In the genomic region with DNA sequence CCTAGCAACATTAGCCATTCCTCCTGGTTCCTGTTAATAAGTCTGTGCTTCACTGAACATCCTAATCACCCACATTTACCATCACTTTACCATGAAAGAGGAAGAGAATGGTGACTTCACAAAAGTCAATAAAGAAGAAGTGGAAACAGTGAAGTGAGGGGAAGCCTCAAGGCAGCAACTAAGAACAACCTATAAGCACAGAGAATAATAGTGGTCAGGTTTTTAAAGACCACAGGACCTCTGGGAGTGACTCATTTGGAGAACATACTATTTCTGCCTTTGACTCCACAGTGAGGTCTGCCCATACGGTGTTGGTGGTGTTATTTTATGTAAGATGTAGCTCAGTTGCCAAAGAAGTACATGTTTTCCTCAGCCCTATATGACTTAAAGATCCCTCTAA, we compare ENCODE assay signal across 8 cellular contexts.
DNase-seq lines count a peak whose midpoint lies in the region; ATAC-seq and TF ChIP-seq lines count a peak whose summit lies in the region.

No MANE protein-coding gene starts in this region.

- no peaks in the 10 kb centered on the region for H3K79me2 ChIP-seq in SK-N-SH (ENCODE audit: insufficient read depth)

- no peak overlapping the region for H3K4me3 ChIP-seq in SK-N-SH (ENCODE audit: low read depth in 2 of 2, low read length in 1 of 2)
- no peak overlapping the region for H3K4me3 ChIP-seq in left ventricle myocardium inferior

- WGBS in SK-N-SH (ENCODE audit: low lambda C conversion rate): 41% methylated on average over 1 of the region's 1 CpG

- 0 out of 2 replicates have a peak overlapping the region, but pooled peaks have one; percentile 38 for H3K9ac ChIP-seq in SK-N-SH

- TF ChIP-seq CTCF in SK-N-SH (IDR thresholded peaks at IDR 0.05) (no peak), left ventricle myocardium inferior (IDR thresholded peaks at IDR 0.05; ENCODE audit: borderline replicate concordance) (no peak)

- CTCF ChIA-PET in SK-N-SH (lab: Yijun Ruan, JAX): no interaction called here

- H3K36me3 ChIP-seq in SK-N-SH (replicated peaks in 1 of 2; ENCODE audit: control insufficient read depth in 1 of 2, insufficient read depth in 2 of 2, low read length in 1 of 2): no peaks in the 10 kb centered on the region
- H3K36me3 ChIP-seq in left ventricle myocardium inferior: no peaks in the 10 kb centered on the region

- no peaks in the 10 kb centered on the region for H3K9me2 ChIP-seq in SK-N-SH

- DNase-seq in Right ventricle myocardium inferior (ENCODE audit: missing footprints) (no peak), cardiac septum (ENCODE audit: low spot score) (no peak), SK-N-SH (no peak), left ventricle myocardium inferior (no peak), NCI-H187 treated with DMSO at 0.1 percent for 48 hours (lab: John Stamatoyannopoulos, UW) (no peak), C1 segment of cervical spinal cord (lab: John Stamatoyannopoulos, UW) (no peak)
- no peak for DNase-seq in central memory CD4-positive, alpha-beta T cell

- peak overlapping the region; percentile 59; the same call in 1 of the 2 replicates for H3K4me2 ChIP-seq in SK-N-SH

- intact Hi-C loops in Right ventricle myocardium inferior (cut with DNase I) (no loop called here), cardiac septum (cut with DNase I) (no loop called here), left ventricle myocardium inferior (cut with micrococcal nuclease) (no loop called here)

- H3K4me1 ChIP-seq in SK-N-SH (ENCODE audit: control insufficient read depth in 1 of 2, insufficient read depth in 2 of 2, low read depth in 1 of 2, low read length in 1 of 2): peaks cover 0 to 17% of the 10 kb centered on the region in 2 experiments; a peak in 2 of 4 replicates
- H3K4me1 ChIP-seq in left ventricle myocardium inferior: peaks cover 9% of the 10 kb centered on the region

- POLR2A ChIA-PET in SK-N-SH (lab: Yijun Ruan, JAX): no interaction called here

- H3F3A ChIP-seq in SK-N-SH (replicated peaks; ENCODE audit: insufficient read depth): peaks cover 23% of the 10 kb centered on the region

- no peak for TF ChIP-seq RAD21 in SK-N-SH (IDR thresholded peaks at IDR 0.05; ENCODE audit: low read length)

- ATAC-seq in Right ventricle myocardium inferior (peak; percentile 52), HG03060 (IDR thresholded peaks at IDR 0.05; ENCODE audit: low read depth, unreplicated experiment) (peak; percentile 78)

- H3K27me3 ChIP-seq in SK-N-SH (ENCODE audit: insufficient read depth): no peaks in the 10 kb centered on the region
- H3K27me3 ChIP-seq in left ventricle myocardium inferior (ENCODE audit: low read depth): no peaks in the 10 kb centered on the region

- H3K9me3 ChIP-seq in SK-N-SH: no peaks in the 10 kb centered on the region
- H3K9me3 ChIP-seq in left ventricle myocardium inferior (replicated peaks): no peaks in the 10 kb centered on the region

- no peaks in the 10 kb centered on the region for H4K20me1 ChIP-seq in SK-N-SH (ENCODE audit: insufficient read depth)

- H3K27ac ChIP-seq in SK-N-SH (ENCODE audit: low read depth in 2 of 2, low read length in 1 of 2) (peak overlapping the region; percentile 61 to 79; a peak in 3 of 4 replicates), left ventricle myocardium inferior (replicated peaks) (peak overlapping the region; percentile 36)

- H2AFZ ChIP-seq in SK-N-SH (ENCODE audit: low read depth): peak overlapping the region; percentile 72; the same call in 1 of the 2 replicates

- no peak for TF ChIP-seq EP300 in SK-N-SH (IDR thresholded peaks at IDR 0.05; ENCODE audit: borderline replicate concordance in 1 of 2, low read depth in 1 of 2, low read length in 1 of 2)

TF ChIP-seq in SK-N-SH, 30 proteins besides CTCF, POLR2A, EP300 and RAD21:
- TF ChIP-seq SIN3A (IDR thresholded peaks at IDR 0.05; ENCODE audit: borderline replicate concordance, low read depth, low read length) (no peak), NRF1 (IDR thresholded peaks at IDR 0.05; ENCODE audit: low read depth, low read length) (no peak), EZH2phosphoT487 (IDR thresholded peaks at IDR 0.05; ENCODE audit: borderline replicate concordance, low read depth) (no peak), TAF1 (IDR thresholded peaks at IDR 0.05; ENCODE audit: borderline replicate concordance, low read depth, low read length) (no peak), FOSL2 (IDR thresholded peaks at IDR 0.05; ENCODE audit: borderline replicate concordance, low read depth) (peak; percentile 4; the same call in 1 of the 2 replicates), POLR2AphosphoS5 (IDR thresholded peaks at IDR 0.05; ENCODE audit: low read depth, low read length) (no peak)
